14 cellular contexts compared by ENCODE assay signal in genomic region chr10:14153570-14154055, GRCh38.
A peak's percentile ranks its signal among the peaks of the same experiment; 100 is the strongest.
DNase-seq lines count a peak whose midpoint lies in the region; ATAC-seq and TF ChIP-seq lines count a peak whose summit lies in the region.
"Had no signal": no experiment of that assay in that cellular context is flagged by ENCODE, and none has a peak within 500 bp of the region (broad histone marks: within the 10 kb centered on the region; RNA-seq: fewer than 3 reads in every experiment).

No MANE protein-coding gene starts in this region.

- DNase-seq in COLO829 (ENCODE audit: low spot score) (peak; percentile 13), NCI-H2171 (lab: John Stamatoyannopoulos, UW) (peak; percentile 83), dermis blood vessel endothelial cell (peak; percentile 22), left kidney (ENCODE audit: low read depth, low spot score) (peak; percentile 57), NCI-H526 (lab: John Stamatoyannopoulos, UW) (no peak), anterior cingulate cortex (lab: John Stamatoyannopoulos, UW) (no peak), colonic mucosa (no peak)
- DNase-seq: activated T-cell treated with anti-CD3 and anti-CD28 coated beads, Interleukin-2, amount 50 U/mL, for 72 hours; DND-41; NCI-H1048; NK-92 treated with Interleukin-12 subunit alpha and Interleukin-12 subunit beta, amount 100 ng/mL, for 24 hours; stimulated activated naive B cell treated with anti-CD40 and anti-IgM and Interleukin-4, amounts not matched to agents 10 μg/mL and 1 μg/mL and 100 μg/mL, for 72 hours had no signal

- no peak overlapping the region for H3K9ac ChIP-seq in colonic mucosa (ENCODE audit: low read depth in 2 of 2, low read length in 2 of 2)

- intact Hi-C loops in colonic mucosa (cut with DNase I), result no loop called here

- no peaks in the 10 kb centered on the region for H3K27me3 ChIP-seq in colonic mucosa

- TF ChIP-seq CTCF in colonic mucosa (IDR thresholded peaks at IDR 0.05), result no peak

- no peak overlapping the region for H3K4me3 ChIP-seq in colonic mucosa
- H3K4me3 ChIP-seq: prostate gland had no signal

- H3K27ac ChIP-seq in colonic mucosa, result no peak overlapping the region
- H3K27ac ChIP-seq: prostate gland had no signal

- no peaks in the 10 kb centered on the region for H3K36me3 ChIP-seq in colonic mucosa
- H3K36me3 ChIP-seq: prostate gland had no signal

- ATAC-seq in GM19328 (IDR thresholded peaks at IDR 0.05; ENCODE audit: unreplicated experiment), result no peak
- ATAC-seq: activated T-cell treated with anti-CD3 and anti-CD28 coated beads, Interleukin-2, amount 50 U/mL, for 72 hours; stimulated activated naive B cell treated with anti-CD40 and anti-IgM and Interleukin-4, amounts not matched to agents 10 μg/mL and 1 μg/mL and 100 μg/mL, for 72 hours had no signal

- no peaks in the 10 kb centered on the region for H3K4me1 ChIP-seq in colonic mucosa
- H3K4me1 ChIP-seq: prostate gland had no signal

- no peaks in the 10 kb centered on the region for H3K9me3 ChIP-seq in colonic mucosa
- H3K9me3 ChIP-seq: prostate gland had no signal

Comparison
In these comparisons a context has a peak if more than half of its experiments do, and no peak if none do; other contexts are left out.
1. DNase-seq: peak in COLO829 (single experiment), NCI-H2171 (single experiment), dermis blood vessel endothelial cell (single experiment) and left kidney (single experiment); none in NCI-H526 (0 of 2), anterior cingulate cortex (0 of 58) and colonic mucosa (single experiment).